Comparison of ENCODE assay signal across 1 cellular context in the genomic region with DNA sequence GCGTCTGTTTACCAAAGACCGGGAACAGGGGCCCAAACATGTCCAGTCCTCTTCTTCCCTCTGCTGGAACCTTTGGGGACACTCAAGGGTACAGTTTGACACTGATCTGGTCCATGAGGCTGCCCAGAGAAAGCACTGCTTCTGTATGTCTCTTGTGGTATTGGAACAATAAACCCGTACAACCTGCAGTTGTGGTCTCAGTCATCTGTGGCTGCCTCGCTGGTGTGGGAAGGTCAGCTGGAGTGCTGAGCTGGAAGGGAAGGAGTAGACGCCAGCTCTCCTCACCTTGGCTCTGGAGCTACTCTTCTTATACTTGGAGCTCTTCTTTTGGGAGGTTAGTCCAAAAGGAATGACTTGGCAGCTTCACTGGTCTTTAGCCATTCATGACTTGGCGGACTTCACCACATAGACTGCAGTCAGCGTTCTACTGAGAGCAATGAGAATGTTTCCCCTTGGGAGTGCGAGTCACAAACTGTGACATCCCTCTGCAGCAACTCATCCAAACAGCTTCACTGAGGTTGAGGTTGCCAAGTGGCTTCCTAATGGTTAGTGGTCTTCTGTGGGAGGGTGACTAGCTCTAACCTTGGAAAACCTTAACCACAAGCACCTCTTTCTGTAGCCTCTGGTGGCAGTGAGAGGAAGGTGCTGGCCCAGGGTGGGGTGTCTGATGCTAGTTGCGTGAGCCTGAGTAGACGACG.
TF ChIP-seq lines count a peak whose summit lies in the region.

No MANE protein-coding gene starts in this region.

TF ChIP-seq in HCT116, 20 proteins besides CTCF, POLR2A, EP300 and RAD21 (continued from another document):
- TF ChIP-seq, protein P1, sequence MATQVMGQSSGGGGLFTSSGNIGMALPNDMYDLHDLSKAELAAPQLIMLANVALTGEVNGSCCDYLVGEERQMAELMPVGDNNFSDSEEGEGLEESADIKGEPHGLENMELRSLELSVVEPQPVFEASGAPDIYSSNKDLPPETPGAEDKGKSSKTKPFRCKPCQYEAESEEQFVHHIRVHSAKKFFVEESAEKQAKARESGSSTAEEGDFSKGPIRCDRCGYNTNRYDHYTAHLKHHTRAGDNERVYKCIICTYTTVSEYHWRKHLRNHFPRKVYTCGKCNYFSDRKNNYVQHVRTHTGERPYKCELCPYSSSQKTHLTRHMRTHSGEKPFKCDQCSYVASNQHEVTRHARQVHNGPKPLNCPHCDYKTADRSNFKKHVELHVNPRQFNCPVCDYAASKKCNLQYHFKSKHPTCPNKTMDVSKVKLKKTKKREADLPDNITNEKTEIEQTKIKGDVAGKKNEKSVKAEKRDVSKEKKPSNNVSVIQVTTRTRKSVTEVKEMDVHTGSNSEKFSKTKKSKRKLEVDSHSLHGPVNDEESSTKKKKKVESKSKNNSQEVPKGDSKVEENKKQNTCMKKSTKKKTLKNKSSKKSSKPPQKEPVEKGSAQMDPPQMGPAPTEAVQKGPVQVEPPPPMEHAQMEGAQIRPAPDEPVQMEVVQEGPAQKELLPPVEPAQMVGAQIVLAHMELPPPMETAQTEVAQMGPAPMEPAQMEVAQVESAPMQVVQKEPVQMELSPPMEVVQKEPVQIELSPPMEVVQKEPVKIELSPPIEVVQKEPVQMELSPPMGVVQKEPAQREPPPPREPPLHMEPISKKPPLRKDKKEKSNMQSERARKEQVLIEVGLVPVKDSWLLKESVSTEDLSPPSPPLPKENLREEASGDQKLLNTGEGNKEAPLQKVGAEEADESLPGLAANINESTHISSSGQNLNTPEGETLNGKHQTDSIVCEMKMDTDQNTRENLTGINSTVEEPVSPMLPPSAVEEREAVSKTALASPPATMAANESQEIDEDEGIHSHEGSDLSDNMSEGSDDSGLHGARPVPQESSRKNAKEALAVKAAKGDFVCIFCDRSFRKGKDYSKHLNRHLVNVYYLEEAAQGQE (IDR thresholded peaks at IDR 0.05; ENCODE audit: low read depth) = no peak
- TF ChIP-seq SP1 (IDR thresholded peaks at IDR 0.05; ENCODE audit: low read depth) = no peak
TF ChIP-seq in HCT116: peak in this region for 0.
